ENCODE assay signal across 1 cellular context in genomic region chr1:8740034-8740449, GRCh38.
TF ChIP-seq lines count a peak whose summit lies in the region.

No MANE protein-coding gene starts in this region.

TF ChIP-seq in HepG2, 621 proteins besides CTCF, POLR2A, EP300 and RAD21 (continued from another document and continues in another):
- TF ChIP-seq ZNF747 (CRISPR knock-in tag; IDR thresholded peaks at IDR 0.05; ENCODE audit: borderline replicate concordance) (no peak), PLSCR1 (CRISPR knock-in tag; IDR thresholded peaks at IDR 0.05; ENCODE audit: borderline replicate concordance) (no peak), ZNF558 (CRISPR knock-in tag; IDR thresholded peaks at IDR 0.05; ENCODE audit: borderline replicate concordance) (no peak), MBNL3 (CRISPR knock-in tag; conservative IDR thresholded peaks at IDR 0.05) (no peak), ZNF230 (CRISPR knock-in tag; IDR thresholded peaks at IDR 0.05) (no peak), ZNF124 (CRISPR knock-in tag; IDR thresholded peaks at IDR 0.05) (no peak), RFXAP (CRISPR knock-in tag; IDR thresholded peaks at IDR 0.05; ENCODE audit: borderline replicate concordance) (no peak), E2F5 (CRISPR knock-in tag; conservative IDR thresholded peaks at IDR 0.05) (no peak), SATB2 (CRISPR knock-in tag; IDR thresholded peaks at IDR 0.05) (no peak), ZNF607 (CRISPR knock-in tag; IDR thresholded peaks at IDR 0.05; ENCODE audit: borderline replicate concordance) (no peak), ZNF414 (CRISPR knock-in tag; IDR thresholded peaks at IDR 0.05) (no peak), PATZ1 (CRISPR knock-in tag; IDR thresholded peaks at IDR 0.05) (no peak), KDM3A (CRISPR knock-in tag; IDR thresholded peaks at IDR 0.05; ENCODE audit: low read depth) (no peak; the same call in 1 of the 2 replicates), CBX2 (IDR thresholded peaks at IDR 0.05; ENCODE audit: low read depth, low read length) (no peak), CBX2 (CRISPR knock-in tag; IDR thresholded peaks at IDR 0.05; ENCODE audit: low read depth) (no peak), NFYC (CRISPR knock-in tag; IDR thresholded peaks at IDR 0.05) (no peak), ZNF746 (CRISPR knock-in tag; IDR thresholded peaks at IDR 0.05) (no peak), RARA (CRISPR knock-in tag; IDR thresholded peaks at IDR 0.05) (peak; percentile 92), HOXA7 (CRISPR knock-in tag; IDR thresholded peaks at IDR 0.05) (no peak), ZNF333 (CRISPR knock-in tag; IDR thresholded peaks at IDR 0.05; ENCODE audit: borderline replicate concordance) (no peak), ZFP91 (CRISPR knock-in tag; IDR thresholded peaks at IDR 0.05; ENCODE audit: borderline replicate concordance) (no peak), TERF1 (CRISPR knock-in tag; IDR thresholded peaks at IDR 0.05) (no peak), ATF1 (CRISPR knock-in tag; IDR thresholded peaks at IDR 0.05) (no peak), MYPOP (CRISPR knock-in tag; IDR thresholded peaks at IDR 0.05) (no peak; the same call in 1 of the 2 replicates), ZNF724P (CRISPR knock-in tag; IDR thresholded peaks at IDR 0.05; ENCODE audit: borderline replicate concordance) (no peak), TFDP2 (CRISPR knock-in tag; IDR thresholded peaks at IDR 0.05) (no peak), EHMT2 (IDR thresholded peaks at IDR 0.05; ENCODE audit: borderline replicate concordance, low read depth, low read length) (no peak; the same call in 1 of the 2 replicates), ZNF143 (CRISPR knock-in tag; IDR thresholded peaks at IDR 0.05) (no peak), ZNF839 (CRISPR knock-in tag; IDR thresholded peaks at IDR 0.05; ENCODE audit: borderline replicate concordance) (no peak), ZBTB7A (CRISPR knock-in tag; IDR thresholded peaks at IDR 0.05) (no peak), BHLHE40 (IDR thresholded peaks at IDR 0.05; ENCODE audit: low read length) (no peak), ZNF737 (CRISPR knock-in tag; IDR thresholded peaks at IDR 0.05; ENCODE audit: borderline replicate concordance) (no peak), FOXA1 (IDR thresholded peaks at IDR 0.05) (peak; percentile 93), FOXA1 (CRISPR knock-in tag; IDR thresholded peaks at IDR 0.05) (peak; percentile 97), ZMYM2 (CRISPR knock-in tag; IDR thresholded peaks at IDR 0.05) (0 out of 2 replicates have a peak, but pooled peaks have one; percentile 41), IKZF5 (CRISPR knock-in tag; IDR thresholded peaks at IDR 0.05) (0 out of 2 replicates have a peak, but pooled peaks have one; percentile 63), RFXANK (CRISPR knock-in tag; IDR thresholded peaks at IDR 0.05) (no peak), POGZ (CRISPR knock-in tag; IDR thresholded peaks at IDR 0.05) (peak; percentile 73), ELF4 (CRISPR knock-in tag; IDR thresholded peaks at IDR 0.05; ENCODE audit: borderline replicate concordance) (no peak), TAF15 (IDR thresholded peaks at IDR 0.05; ENCODE audit: low read depth, low read length, poor library complexity, severe bottlenecking) (no peak), POLR2AphosphoS5 (IDR thresholded peaks at IDR 0.05; ENCODE audit: low read depth, low read length) (no peak), ZNF562 (CRISPR knock-in tag; IDR thresholded peaks at IDR 0.05; ENCODE audit: borderline replicate concordance) (no peak), HNF1A (IDR thresholded peaks at IDR 0.05; ENCODE audit: low read depth) (peak; percentile 33; the same call in 1 of the 2 replicates), HNF1A (CRISPR knock-in tag; IDR thresholded peaks at IDR 0.05; ENCODE audit: borderline replicate concordance) (no peak), MEF2D (CRISPR knock-in tag; IDR thresholded peaks at IDR 0.05) (no peak), ZNF550 (CRISPR knock-in tag; IDR thresholded peaks at IDR 0.05; ENCODE audit: borderline replicate concordance) (no peak), TCF12 (IDR thresholded peaks at IDR 0.05) (no peak), TCF12 (CRISPR knock-in tag; IDR thresholded peaks at IDR 0.05) (no peak), SP2 (CRISPR knock-in tag; IDR thresholded peaks at IDR 0.05) (no peak), MED1 (CRISPR knock-in tag; IDR thresholded peaks at IDR 0.05) (peak; percentile 82), SIX1 (CRISPR knock-in tag; IDR thresholded peaks at IDR 0.05; ENCODE audit: borderline replicate concordance) (peak; percentile 69; the same call in 1 of the 2 replicates), SMC3 (IDR thresholded peaks at IDR 0.05; ENCODE audit: low read length) (no peak), MLXIP (CRISPR knock-in tag; IDR thresholded peaks at IDR 0.05; ENCODE audit: borderline replicate concordance) (no peak)
